22 cellular contexts compared by ENCODE assay signal in the genomic region with DNA sequence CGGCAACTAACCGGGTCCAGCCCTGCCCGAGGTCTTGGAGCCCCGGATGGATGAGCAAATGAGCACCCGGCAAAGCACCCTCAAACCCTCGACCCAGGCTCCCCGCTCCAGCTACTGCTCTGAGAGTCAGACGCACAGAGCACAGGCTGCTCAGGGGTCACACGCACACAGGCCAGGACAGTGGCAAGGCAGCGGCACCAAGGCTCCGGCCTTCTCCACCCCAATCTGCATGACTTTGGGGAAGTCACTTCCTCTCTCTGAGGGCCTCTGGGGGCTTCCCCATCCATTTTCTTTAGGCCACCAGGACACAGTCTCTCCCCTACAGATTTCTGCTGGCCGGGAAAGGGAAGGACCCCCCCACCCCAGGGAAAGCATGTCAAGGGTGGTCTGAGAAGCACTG. TPM values are rescaled to one million over a fixed set of nuclear protein-coding genes. Genes with fewer than 3 reads are reported as not detected.
A peak's percentile ranks its signal among the peaks of the same experiment; 100 is the strongest.
DNase-seq lines count a peak whose midpoint lies in the region; ATAC-seq, FAIRE-seq and TF ChIP-seq lines count a peak whose summit lies in the region.
"Had no signal": no experiment of that assay in that cellular context is flagged by ENCODE, and none has a peak within 500 bp of the region (broad histone marks: within the 10 kb centered on the region; RNA-seq: fewer than 3 reads in every experiment).

No MANE protein-coding gene starts in this region.

- CTCF ChIA-PET in K562 (lab: Yijun Ruan, JAX; ENCODE audit: low intra/inter-chr PET ratio), result no interaction called here

- H3K14ac ChIP-seq in neuronal stem cell (ENCODE audit: low read length), result no peak overlapping the region

- no peak overlapping the region for H3K4me3 Mint-ChIP-seq in natural killer cell treated with Interleukin-12 subunit alpha and Interleukin-12 subunit beta and Interleukin-15 and Interleukin-18, amount 100 ng/mL, for 72 hours
- H3K4me3 Mint-ChIP-seq: CD4-positive, alpha-beta memory T cell; IgD-negative memory B cell had no signal

- H3K4me1 ChIP-seq in K562 (replicated peaks in 1 of 2; ENCODE audit: control insufficient read depth in 2 of 2, insufficient read depth in 2 of 2, low read length in 2 of 2) (peaks cover 0 to 7% of the 10 kb centered on the region in 2 experiments; a peak in 2 of 5 replicates), neuronal stem cell (ENCODE audit: control insufficient read depth in 2 of 2, insufficient read depth in 1 of 2, low read depth in 1 of 2, low read length in 2 of 2) (peaks cover 0 to 9% of the 10 kb centered on the region in 2 donors), mucosa of descending colon (ENCODE audit: low read depth) (no peaks in the 10 kb centered on the region)
- H3K4me1 ChIP-seq: BLaER1, HAP-1 had no signal

- POLR2A ChIA-PET in K562 (lab: Yijun Ruan, JAX), result interaction anchor here (0.7 kb wide), 1 partner anchor 600 kb away, joined by 3 read pairs; no protein-coding TSS in a partner anchor

- in situ Hi-C loops in K562 (cut with MboI) (loop anchor here (10.0 kb wide), 1 partner anchor 625 kb away; no protein-coding TSS in a partner anchor), KBM-7 (cut with MboI; ENCODE audit: low pct_unique_long_range_greater_than_20kb, low sequenced_read_pairs) (no loop called here)

- no peak overlapping the region for H2BK12ac ChIP-seq in neuronal stem cell (ENCODE audit: low read length)

- H3K27ac ChIP-seq in K562 (ENCODE audit: extremely low read depth, low read depth, low read length), result no peak overlapping the region
- peak overlapping the region; percentile 11 for H3K27ac ChIP-seq in neuronal stem cell (replicated peaks; ENCODE audit: low read length)
- H3K27ac ChIP-seq: BLaER1, GM23248, KMS-11 had no signal

- no peak for TF ChIP-seq RAD21 in K562 (CRISPR knock-in tag; conservative IDR thresholded peaks at IDR 0.05 in 1 of 2, IDR thresholded peaks at IDR 0.05 in 1 of 2)

- no peaks in the 10 kb centered on the region for H3K79me1 ChIP-seq in neuronal stem cell (ENCODE audit: low read depth, low read length)

- H3K27me3 Mint-ChIP-seq in natural killer cell treated with Interleukin-12 subunit alpha and Interleukin-12 subunit beta and Interleukin-15 and Interleukin-18, amount 100 ng/mL, for 72 hours, result peaks cover 36 to 44% of the 10 kb centered on the region in 2 donors

- H3K18ac ChIP-seq in neuronal stem cell (ENCODE audit: low read length), result no peak overlapping the region

- H3K9me1 ChIP-seq in K562 (ENCODE audit: control insufficient read depth, insufficient read depth, low read length), result no peaks in the 10 kb centered on the region

- H3K4ac ChIP-seq in neuronal stem cell (ENCODE audit: low read length), result no peak overlapping the region

- no peaks in the 10 kb centered on the region for H3K9me3 Mint-ChIP-seq in natural killer cell treated with Interleukin-12 subunit alpha and Interleukin-12 subunit beta and Interleukin-15 and Interleukin-18, amount 100 ng/mL, for 72 hours
- H3K9me3 Mint-ChIP-seq: IgD-negative memory B cell had no signal

- no peak overlapping the region for H2AK5ac ChIP-seq in neuronal stem cell (ENCODE audit: low read depth, low read length)

- TF ChIP-seq POLR2A in GM12891 (IDR thresholded peaks at IDR 0.05; ENCODE audit: low read depth, low read length) (no peak), K562 (conservative IDR thresholded peaks at IDR 0.05) (no peak)

- no peak overlapping the region for H3K4me2 ChIP-seq in K562 (ENCODE audit: insufficient read depth, low read length)
- H3K4me2 ChIP-seq in neuronal stem cell (ENCODE audit: insufficient read depth, low read length, poor library complexity, severe bottlenecking), result no peak overlapping the region
- H3K4me2 ChIP-seq: BLaER1, KMS-11 had no signal

- no peak overlapping the region for H2BK15ac ChIP-seq in neuronal stem cell (ENCODE audit: low read length)

- H3K4me3 ChIP-seq in H7 (ENCODE audit: insufficient read depth, low read depth, low read length) (no peak overlapping the region), K562 (no peak overlapping the region), neuronal stem cell (ENCODE audit: low read length in 2 of 2) (no peak overlapping the region), mucosa of descending colon (no peak overlapping the region)
- H3K4me3 ChIP-seq: BLaER1, GM23248, HAP-1 had no signal

- H4K91ac ChIP-seq in neuronal stem cell (ENCODE audit: low read depth, low read length, poor library complexity), result no peak overlapping the region

- 2% methylated on average over 12 of the region's 12 CpGs for WGBS in K562 (ENCODE audit: insufficient coverage, low coverage, missing lambda C conversion rate)
- no CpG with 5 or more reads among the region's 12 CpGs for WGBS in neuronal stem cell (ENCODE audit: extremely low coverage in 2 of 2, insufficient read length in 2 of 2, insufficient replicate concordance in 1 of 2), 2 donors

- H3K36me3 Mint-ChIP-seq in natural killer cell treated with Interleukin-12 subunit alpha and Interleukin-12 subunit beta and Interleukin-15 and Interleukin-18, amount 100 ng/mL, for 72 hours, result no peaks in the 10 kb centered on the region
- H3K36me3 Mint-ChIP-seq: CD14-positive monocyte; CD4-positive, alpha-beta memory T cell had no signal

- H3K4me1 Mint-ChIP-seq in natural killer cell treated with Interleukin-12 subunit alpha and Interleukin-12 subunit beta and Interleukin-15 and Interleukin-18, amount 100 ng/mL, for 72 hours (ENCODE audit: low read depth in 2 of 2), result no peaks in the 10 kb centered on the region

- no peak overlapping the region for H4K8ac ChIP-seq in neuronal stem cell (ENCODE audit: low read depth, low read length)

- 0 out of 2 replicates have a peak, but pooled peaks cover 9% of the 10 kb centered on the region for H4K20me1 ChIP-seq in K562 (replicated peaks; ENCODE audit: control insufficient read depth, insufficient read depth, low read length)
- H4K20me1 ChIP-seq: BLaER1 had no signal

- DNase-seq in GM12891 (ENCODE audit: insufficient read length, low spot score) (no peak), H7 (peak; percentile 70), K562 (ENCODE audit: extremely low read depth in 1 of 4, low spot score in 3 of 4) (no peak), neuronal stem cell (ENCODE audit: low spot score) (no peak), mucosa of descending colon (no peak), KBM-7 (no peak)
- DNase-seq in natural killer cell treated with Interleukin-12 subunit alpha and Interleukin-12 subunit beta and Interleukin-15 and Interleukin-18, amount 100 ng/mL, for 72 hours (ENCODE audit: low spot score), result no peak
- DNase-seq: 8988T; Calu3; CD4-positive, alpha-beta memory T cell; DMS79 treated with DMSO at 0.1 percent for 48 hours; GF-D8; GM23248 had no signal

- H2BK120ac ChIP-seq in neuronal stem cell (ENCODE audit: low read depth, low read length), result no peak overlapping the region

- no peaks in the 10 kb centered on the region for H3K79me2 ChIP-seq in K562 (ENCODE audit: control insufficient read depth, insufficient read depth, low read length)

- TF ChIP-seq CTCF in K562 (IDR thresholded peaks at IDR 0.05 in 2 of 3, conservative IDR thresholded peaks at IDR 0.05 in 1 of 3; ENCODE audit: insufficient read depth in 2 of 3, low read depth in 1 of 3, low read length in 3 of 3) (no peak), mucosa of descending colon (IDR thresholded peaks at IDR 0.05) (no peak)

- H3K27me3 ChIP-seq in H7 (ENCODE audit: control insufficient read depth, insufficient read depth, low read length), result peaks cover 21% of the 10 kb centered on the region
- H3K27me3 ChIP-seq in K562 (ENCODE audit: control insufficient read depth in 2 of 2, insufficient read depth in 2 of 2, low read length in 2 of 2), result peaks cover 34 to 56% of the 10 kb centered on the region in 2 experiments
- peaks cover 0 to 75% (median 0%) of the 10 kb centered on the region in 3 experiments for H3K27me3 ChIP-seq in neuronal stem cell (ENCODE audit: control insufficient read depth in 3 of 3, insufficient read depth in 3 of 3, low read depth in 1 of 3, low read length in 3 of 3)

- no TSS peak for BruUV-seq in K562 (replicated peaks; lab: Mats Ljungman, UMichigan)

- no peak for ATAC-seq in K562
- no peak for ATAC-seq in natural killer cell treated with Interleukin-12 subunit alpha and Interleukin-12 subunit beta and Interleukin-15 and Interleukin-18, amount 100 ng/mL, for 72 hours
- no peak for ATAC-seq in HG03457 (IDR thresholded peaks at IDR 0.05; ENCODE audit: unreplicated experiment)
- no peak for ATAC-seq in mucosa of descending colon

- no peak for TF ChIP-seq EP300 in K562 (IDR thresholded peaks at IDR 0.05; ENCODE audit: low read length)

- H3K36me3 ChIP-seq in H7 (replicated peaks; ENCODE audit: control insufficient read depth, insufficient read depth, low read length) (no peaks in the 10 kb centered on the region), K562 (ENCODE audit: control insufficient read depth, insufficient read depth, low read length) (no peaks in the 10 kb centered on the region), neuronal stem cell (replicated peaks in 1 of 2; ENCODE audit: control insufficient read depth in 2 of 2, insufficient read depth in 2 of 2, low read length in 2 of 2) (peaks cover 0 to 39% of the 10 kb centered on the region in 2 donors), mucosa of descending colon (ENCODE audit: low read depth) (no peaks in the 10 kb centered on the region)
- H3K36me3 ChIP-seq: BLaER1 had no signal

- intact Hi-C loops in K562 (cut with micrococcal nuclease), result no loop called here
- intact Hi-C loops in mucosa of descending colon (cut with DNase I, micrococcal nuclease), result loop anchor here (10.0 kb wide), 1 partner anchor 485 kb away; no protein-coding TSS in a partner anchor

- H3K9ac ChIP-seq in K562 (ENCODE audit: insufficient read depth in 1 of 2, low read depth in 2 of 2, low read length in 2 of 2) (no peak overlapping the region), neuronal stem cell (ENCODE audit: low read depth, low read length, poor library complexity) (no peak overlapping the region)
- H3K9ac ChIP-seq: BLaER1, GM23248, KMS-11 had no signal

- FAIRE-seq in GM12891 (lab: Jason Lieb, UNC) (no peak), K562 (lab: Jason Lieb, UNC) (no peak)
- FAIRE-seq: GM18507, HTR-8/SVneo had no signal

- peak overlapping the region; percentile 16 for H2BK5ac ChIP-seq in neuronal stem cell (ENCODE audit: low read length)

- no peak overlapping the region for H3K27ac Mint-ChIP-seq in natural killer cell treated with Interleukin-12 subunit alpha and Interleukin-12 subunit beta and Interleukin-15 and Interleukin-18, amount 100 ng/mL, for 72 hours
- H3K27ac Mint-ChIP-seq: CD14-positive monocyte; CD4-positive, alpha-beta memory T cell; IgD-negative memory B cell had no signal

- H2AFZ ChIP-seq in K562 (ENCODE audit: low read depth, low read length), result no peak overlapping the region
- no peak overlapping the region for H2AFZ ChIP-seq in neuronal stem cell (ENCODE audit: low read length)
- H2AFZ ChIP-seq: GM23248 had no signal

- H3K23ac ChIP-seq in neuronal stem cell (ENCODE audit: low read depth, low read length, poor library complexity), result no peak overlapping the region

- no peaks in the 10 kb centered on the region for H3K9me3 ChIP-seq in K562 (replicated peaks; ENCODE audit: control insufficient read depth, insufficient read depth, low read depth, low read length)
- H3K9me3 ChIP-seq in neuronal stem cell (replicated peaks in 1 of 2; ENCODE audit: control insufficient read depth in 2 of 2, insufficient read depth in 1 of 2, low read depth in 1 of 2, low read length in 2 of 2), result peaks cover 0 to 2% of the 10 kb centered on the region in 2 donors
- no peaks in the 10 kb centered on the region for H3K9me3 ChIP-seq in mucosa of descending colon
- H3K9me3 ChIP-seq: BLaER1, HAP-1 had no signal

RNA-seq across cellular contexts. Expression of a gene that starts 18.0 kb away (rescaled TPM):
- polyA plus RNA-seq in GM12891 (2012; ENCODE audit: low read depth, missing spikeins), result 4.1 TPM
- total RNA-seq in H7 (2014; rRNA removed; shearing (Covaris generic)), result 0.33 and 0.87 TPM in 2 replicates
- total RNA-seq in K562 (2011; cell fraction: chromatin; rRNA removed; ENCODE audit: low replicate concordance), result not detected in 2 replicates
- total RNA-seq in K562 (2011; cell fraction: nucleolus; rRNA removed), result not detected in 2 replicates
- total RNA-seq in K562 (2011; cell fraction: nucleoplasm; rRNA removed), result not detected in 2 replicates
- total RNA-seq in K562 (2014; rRNA removed) (not detected in 2 replicates), K562 (2014; rRNA removed; fragmentation: Illumina TruSeq; extraction: Trizol) (not detected in 2 replicates), K562 (2015; rRNA removed; fragmentation: Illumina TruSeq; extraction: Trizol) (not detected in 2 replicates), K562 (2021) (0.07 TPM in 1 of 2 replicates, not detected in the other), mucosa of descending colon (not detected)
- polyA plus RNA-seq in K562 (2011; rRNA removed) (not detected in 2 replicates), K562 (2014; fragmentation: Illumina TruSeq; extraction: Trizol) (not detected in 2 replicates), K562 (2014; fragmentation: Nextera tagmentation; extraction: Ambion mirVana) (not detected), K562 (2014; rRNA removed) (not detected in 2 replicates)
- polyA plus RNA-seq in K562 (2011; cell fraction: cytosol; rRNA removed), result not detected in 2 replicates
- not detected in 2 replicates for polyA plus RNA-seq in K562 (2011; cell fraction: nucleus; rRNA removed)
- polyA plus RNA-seq in K562 (2012), result 0.14 TPM in 1 of 2 replicates, not detected in the other
- polyA minus RNA-seq in K562 (2011; rRNA and poly(A)+ RNA removed), result not detected in 2 replicates
- polyA minus RNA-seq in K562 (2011; cell fraction: cytosol; rRNA and poly(A)+ RNA removed), result not detected in 2 replicates
- polyA minus RNA-seq in K562 (2011; cell fraction: nucleus; rRNA and poly(A)+ RNA removed), result not detected in 2 replicates
- 373 TPM for polyA plus RNA-seq in neuronal stem cell (2013, experiment 1 of 2)
- polyA plus RNA-seq in neuronal stem cell (2013, experiment 2 of 2), result 381 TPM
- not detected for total RNA-seq in natural killer cell treated with Interleukin-12 subunit alpha and Interleukin-12 subunit beta and Interleukin-15 and Interleukin-18, amount 100 ng/mL, for 72 hours
- total RNA-seq: Calu3; CD4-positive, alpha-beta memory T cell; GM23248 had no signal
- polyA plus RNA-seq: AG04450; CD14-positive monocyte; CD4-positive, alpha-beta memory T cell; GM23248; IgD-negative memory B cell had no signal
